31 cellular contexts compared by ENCODE assay signal in the genomic region with DNA sequence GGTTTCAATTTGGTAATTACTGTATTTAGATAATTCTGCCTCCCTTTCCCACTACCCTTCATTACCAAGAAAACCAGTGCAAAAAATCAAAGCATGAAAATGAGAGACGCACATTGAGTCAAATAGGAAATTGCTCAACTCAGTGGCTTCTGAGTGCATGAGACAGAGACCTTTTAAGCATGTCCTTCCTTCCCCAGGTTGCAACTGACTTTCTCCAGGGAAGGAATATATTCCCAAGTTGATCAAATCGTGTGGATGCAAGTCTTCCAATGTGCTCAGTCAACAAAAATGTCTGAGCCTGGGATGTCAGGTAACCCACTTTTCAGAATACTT. TPM values are rescaled to one million over a fixed set of nuclear protein-coding genes. Genes with fewer than 3 reads are reported as not detected.
DNase-seq lines count a peak whose midpoint lies in the region; ATAC-seq, FAIRE-seq and TF ChIP-seq lines count a peak whose summit lies in the region.
"Had no signal": no experiment of that assay in that cellular context is flagged by ENCODE, and none has a peak within 500 bp of the region (broad histone marks: within the 10 kb centered on the region; RNA-seq: fewer than 3 reads in every experiment).

No MANE protein-coding gene starts in this region.

- H3K23ac ChIP-seq in H9 (ENCODE audit: insufficient read length, low read depth, low read length) (no peak overlapping the region), mesenchymal stem cell (ENCODE audit: low read length in 2 of 2) (no peak overlapping the region)

- H3K4me3 ChIP-seq in A549 (no peak overlapping the region), mesenchymal stem cell (ENCODE audit: insufficient read depth in 1 of 2, low read depth in 1 of 2, low read length in 2 of 2) (no peak overlapping the region)
- H3K4me3 ChIP-seq: colonic mucosa, esophagus muscularis mucosa, SK-N-MC, vagina had no signal

- peaks cover 21% of the 10 kb centered on the region; the same call in 1 of the 2 replicates for H3K27me3 ChIP-seq in H9 (ENCODE audit: insufficient read depth, low read length)
- H3K27me3 ChIP-seq in mesenchymal stem cell (ENCODE audit: control insufficient read depth in 1 of 2, insufficient read depth in 1 of 2, low read length in 2 of 2) = no peaks in the 10 kb centered on the region
- H3K27me3 ChIP-seq: foreskin keratinocyte, vagina had no signal

- intact Hi-C loops in activated CD8-positive, alpha-beta T cell treated with anti-CD3 and anti-CD28 coated beads for 36 hours (cut with micrococcal nuclease) = no loop called here

- TF ChIP-seq EP300 in A549 (IDR thresholded peaks at IDR 0.05) = no peak

- H3K4ac ChIP-seq in H9 (ENCODE audit: low read depth, low read length) (no peak overlapping the region), mesenchymal stem cell (ENCODE audit: low read depth in 1 of 2, low read length in 2 of 2) (no peak overlapping the region)

- no peak overlapping the region for H2BK20ac ChIP-seq in H9 (ENCODE audit: low read depth, low read length, poor library complexity, severe bottlenecking)

- H3K18ac ChIP-seq in H9 (ENCODE audit: insufficient read length, low read depth, low read length) = no peak overlapping the region
- no peak overlapping the region for H3K18ac ChIP-seq in mesenchymal stem cell (ENCODE audit: low read depth in 1 of 2, low read length in 2 of 2)

- H3T11ph ChIP-seq in H9 (ENCODE audit: low read length) = peak overlapping the region; percentile 87

- no peak overlapping the region for H2AK5ac ChIP-seq in H9 (ENCODE audit: insufficient read length, low read length)
- no peak overlapping the region for H2AK5ac ChIP-seq in mesenchymal stem cell (ENCODE audit: low read length, severe bottlenecking)

- POLR2A ChIA-PET in A549 (lab: Yijun Ruan, JAX) = no interaction called here
- POLR2A ChIA-PET in activated CD8-positive, alpha-beta T cell treated with anti-CD3 and anti-CD28 coated beads for 36 hours (lab: Charles Lee) = no interaction called here

- H3K56ac ChIP-seq in H9 (ENCODE audit: insufficient read length, low read depth, low read length) = no peak overlapping the region

- H4K91ac ChIP-seq in H9 (ENCODE audit: insufficient read length, low read depth, low read length) (no peak overlapping the region), mesenchymal stem cell (ENCODE audit: low read length) (no peak overlapping the region)

- FAIRE-seq in A549 (lab: Jason Lieb, UNC) = no peak
- FAIRE-seq: bronchial epithelial cell had no signal

- no peak for TF ChIP-seq RAD21 in A549 (conservative IDR thresholded peaks at IDR 0.05 in 1 of 2, IDR thresholded peaks at IDR 0.05 in 1 of 2)

- peaks cover 57 to 62% of the 10 kb centered on the region in 2 experiments for H3K4me1 Mint-ChIP-seq in H9
- no peaks in the 10 kb centered on the region for H3K4me1 Mint-ChIP-seq in activated CD8-positive, alpha-beta T cell treated with anti-CD3 and anti-CD28 coated beads for 36 hours (ENCODE audit: low read depth)
- H3K4me1 Mint-ChIP-seq: activated CD4-positive, alpha-beta memory T cell treated with anti-CD3 and anti-CD28 coated beads, Interleukin-2, amount 10 ng/mL, durations not matched to agents 7 days and 5 days; activated T-helper 17 cell treated with anti-CD3 and anti-CD28 coated beads, Interleukin-2, amount 50 U/mL, for 72 hours; stimulated activated naive CD8-positive, alpha-beta T cell treated with anti-CD3 and anti-CD28 coated beads, Interleukin-15, amount 100 ng/mL, for 72 hours had no signal

- 65% methylated on average over 2 of the region's 2 CpGs for WGBS in A549 (ENCODE audit: missing lambda C conversion rate)
- no CpG with 5 or more reads among the region's 2 CpGs for WGBS in H9 (ENCODE audit: extremely low coverage, insufficient read length, low lambda C conversion rate)
- WGBS in mesenchymal stem cell = 57% methylated on average over 2 of the region's 2 CpGs

- peaks cover 12% of the 10 kb centered on the region for H3K23me2 ChIP-seq in H9 (ENCODE audit: insufficient read length, low read depth, low read length, poor library complexity, severe bottlenecking)

- H2BK15ac ChIP-seq in H9 (ENCODE audit: low read depth, low read length) (no peak overlapping the region), mesenchymal stem cell (ENCODE audit: low read depth, poor library complexity, severe bottlenecking) (no peak overlapping the region)

- H3K27ac Mint-ChIP-seq in H9 = peak overlapping the region; percentile 72 to 91 (median 80); a peak in 6 of 7 replicates
- no peak overlapping the region for H3K27ac Mint-ChIP-seq in activated CD8-positive, alpha-beta T cell treated with anti-CD3 and anti-CD28 coated beads for 36 hours
- H3K27ac Mint-ChIP-seq: activated CD4-positive, alpha-beta memory T cell treated with anti-CD3 and anti-CD28 coated beads, Interleukin-2, amount 10 ng/mL, durations not matched to agents 7 days and 5 days; activated T-helper 17 cell treated with anti-CD3 and anti-CD28 coated beads, Interleukin-2, amount 50 U/mL, for 72 hours; effector memory CD8-positive, alpha-beta T cell; stimulated activated naive CD8-positive, alpha-beta T cell treated with anti-CD3 and anti-CD28 coated beads, Interleukin-15, amount 100 ng/mL, for 72 hours; T-helper 1 cell treated with Interleukin-12 subunit alpha and Interleukin-12 subunit beta and Interleukin-4 antibody, amounts not matched to agents 30 μg/mL and 1 μg/mL, for 36 hours had no signal

- no peaks in the 10 kb centered on the region; a peak in 1 of 5 replicates for H3K9me3 Mint-ChIP-seq in H9
- H3K9me3 Mint-ChIP-seq in activated CD8-positive, alpha-beta T cell treated with anti-CD3 and anti-CD28 coated beads for 36 hours = no peaks in the 10 kb centered on the region
- H3K9me3 Mint-ChIP-seq: activated CD4-positive, alpha-beta memory T cell treated with anti-CD3 and anti-CD28 coated beads, Interleukin-2, amount 10 ng/mL, durations not matched to agents 7 days and 5 days; activated T-helper 17 cell treated with anti-CD3 and anti-CD28 coated beads, Interleukin-2, amount 50 U/mL, for 72 hours; effector memory CD8-positive, alpha-beta T cell; stimulated activated naive CD8-positive, alpha-beta T cell treated with anti-CD3 and anti-CD28 coated beads, Interleukin-15, amount 100 ng/mL, for 72 hours; T-helper 1 cell treated with Interleukin-12 subunit alpha and Interleukin-12 subunit beta and Interleukin-4 antibody, amounts not matched to agents 30 μg/mL and 1 μg/mL, for 36 hours had no signal

- TF ChIP-seq CTCF in A549 (IDR thresholded peaks at IDR 0.05) (no peak), H9 (conservative IDR thresholded peaks at IDR 0.05) (no peak), VCaP (conservative IDR thresholded peaks at IDR 0.05) (no peak)
- no peak for TF ChIP-seq CTCF in activated CD8-positive, alpha-beta T cell treated with anti-CD3 and anti-CD28 coated beads for 36 hours (IDR thresholded peaks at IDR 0.05)

- peaks cover 0 to 3% (median under 1%) of the 10 kb centered on the region in 3 experiments; a peak in 2 of 7 replicates for H3K36me3 Mint-ChIP-seq in H9 (ENCODE audit: insufficient read depth in 1 of 3, low read depth in 3 of 3)
- no peaks in the 10 kb centered on the region for H3K36me3 Mint-ChIP-seq in activated CD8-positive, alpha-beta T cell treated with anti-CD3 and anti-CD28 coated beads for 36 hours (ENCODE audit: low read depth)

- no peak for DNase-seq in A549 (ENCODE audit: low read depth in 1 of 2, low spot score in 1 of 2)
- DNase-seq in H9 = no peak
- DNase-seq in mesenchymal stem cell = peak; percentile 42
- no peak for DNase-seq in activated CD8-positive, alpha-beta T cell treated with anti-CD3 and anti-CD28 coated beads for 36 hours
- DNase-seq in activated CD4-positive, alpha-beta T cell treated with anti-CD3 and anti-CD28 coated beads for 1 hour = no peak
- no peak for DNase-seq in NCI-H146 treated with DMSO at 0.1 percent for 48 hours (lab: John Stamatoyannopoulos, UW; ENCODE audit: unreplicated experiment)
- DNase-seq: activated CD4-positive, alpha-beta memory T cell treated with anti-CD3 and anti-CD28 coated beads, Interleukin-2, amount 10 ng/mL, durations not matched to agents 7 days and 5 days; activated CD4-positive, CD25-positive, alpha-beta regulatory T cell treated with anti-CD3 and anti-CD28 coated beads, Interleukin-2, amount 50 U/mL, for 72 hours; activated naive CD4-positive, alpha-beta T cell treated with anti-CD3 and anti-CD28 coated beads, Interleukin-2, amount 50 U/mL, for 16 hours; amygdala; colonic mucosa; COR-L47; DND-41; effector memory CD8-positive, alpha-beta T cell; left colon; MV-4-11; NCI-H1436 treated with DMSO at 0.1 percent for 48 hours; NCI-H2107; NCI-H446 treated with DMSO at 0.1 percent for 48 hours; RPMI8226; stimulated activated naive CD8-positive, alpha-beta T cell treated with anti-CD3 and anti-CD28 coated beads, Interleukin-15, amount 100 ng/mL, for 72 hours had no signal

- H3K9ac ChIP-seq in H9 (ENCODE audit: extremely low read depth, insufficient read length, low read length) = peak overlapping the region; percentile 11
- no peak overlapping the region for H3K9ac ChIP-seq in mesenchymal stem cell (ENCODE audit: low read length)
- H3K9ac ChIP-seq: KMS-11 had no signal

- TF ChIP-seq POLR2A in A549 (IDR thresholded peaks at IDR 0.05; ENCODE audit: low read length) = no peak

- ATAC-seq in A549 = no peak
- no peak for ATAC-seq in activated CD8-positive, alpha-beta T cell treated with anti-CD3 and anti-CD28 coated beads for 36 hours
- ATAC-seq in GM18867 (IDR thresholded peaks at IDR 0.05; ENCODE audit: unreplicated experiment) = no peak
- ATAC-seq: activated T-helper 17 cell treated with anti-CD3 and anti-CD28 coated beads, Interleukin-2, amount 50 U/mL, for 72 hours; effector memory CD8-positive, alpha-beta T cell; foreskin keratinocyte; stimulated activated naive CD8-positive, alpha-beta T cell treated with anti-CD3 and anti-CD28 coated beads, Interleukin-15, amount 100 ng/mL, for 72 hours had no signal

- H3K36me3 ChIP-seq in mesenchymal stem cell (ENCODE audit: control insufficient read depth in 1 of 2, insufficient read depth in 2 of 2, low read depth in 1 of 2, low read length in 2 of 2) = peaks cover 0 to 2% of the 10 kb centered on the region in 2 experiments
- H3K36me3 ChIP-seq: colonic mucosa, esophagus muscularis mucosa, vagina had no signal

- peaks cover 32% of the 10 kb centered on the region for H3K27me3 Mint-ChIP-seq in H9 (ENCODE audit: low read depth)
- peaks cover 35% of the 10 kb centered on the region for H3K27me3 Mint-ChIP-seq in activated CD8-positive, alpha-beta T cell treated with anti-CD3 and anti-CD28 coated beads for 36 hours

- no peaks in the 10 kb centered on the region for H4K20me1 ChIP-seq in H9 (ENCODE audit: control insufficient read depth, insufficient read depth, insufficient read length)

- no peak overlapping the region for H2AFZ ChIP-seq in H9 (ENCODE audit: low read length)
- no peak overlapping the region for H2AFZ ChIP-seq in mesenchymal stem cell (ENCODE audit: low read depth, low read length)

- no peak overlapping the region for H4K5ac ChIP-seq in H9 (ENCODE audit: insufficient read length, low read depth, low read length)

- H3K27ac ChIP-seq in A549 = no peak overlapping the region
- peak overlapping the region; percentile 24 for H3K27ac ChIP-seq in H9 (ENCODE audit: insufficient read length, low read depth, low read length)
- H3K27ac ChIP-seq in VCaP = peak overlapping the region; percentile 76
- H3K27ac ChIP-seq in mesenchymal stem cell (ENCODE audit: low read length, poor library complexity, severe bottlenecking) = no peak overlapping the region
- H3K27ac ChIP-seq: colonic mucosa, esophagus muscularis mucosa, foreskin keratinocyte, KMS-11, SK-N-MC, vagina had no signal

- no peak overlapping the region for H3K4me3 Mint-ChIP-seq in H9
- no peak overlapping the region for H3K4me3 Mint-ChIP-seq in activated CD8-positive, alpha-beta T cell treated with anti-CD3 and anti-CD28 coated beads for 36 hours
- H3K4me3 Mint-ChIP-seq: activated CD4-positive, alpha-beta memory T cell treated with anti-CD3 and anti-CD28 coated beads, Interleukin-2, amount 10 ng/mL, durations not matched to agents 7 days and 5 days; activated T-helper 17 cell treated with anti-CD3 and anti-CD28 coated beads, Interleukin-2, amount 50 U/mL, for 72 hours; effector memory CD8-positive, alpha-beta T cell; stimulated activated naive CD8-positive, alpha-beta T cell treated with anti-CD3 and anti-CD28 coated beads, Interleukin-15, amount 100 ng/mL, for 72 hours; T-helper 1 cell treated with Interleukin-12 subunit alpha and Interleukin-12 subunit beta and Interleukin-4 antibody, amounts not matched to agents 30 μg/mL and 1 μg/mL, for 36 hours had no signal

- no peak overlapping the region for H2BK120ac ChIP-seq in H9 (ENCODE audit: low read depth, low read length, poor library complexity, severe bottlenecking)
- H2BK120ac ChIP-seq in mesenchymal stem cell (ENCODE audit: low read depth, low read length) = no peak overlapping the region

- CTCF ChIA-PET in A549 (lab: Yijun Ruan, JAX) = interaction anchor here (1.0 to 1.2 kb wide), 2 partner anchors 14 to 404 kb away, joined by 3 to 4 read pairs; no protein-coding TSS in a partner anchor
- CTCF ChIA-PET in activated CD8-positive, alpha-beta T cell treated with anti-CD3 and anti-CD28 coated beads for 36 hours (lab: Charles Lee) = no interaction called here

- H2BK5ac ChIP-seq in H9 (ENCODE audit: insufficient read length, low read length) (no peak overlapping the region), mesenchymal stem cell (ENCODE audit: low read depth, low read length, poor library complexity, severe bottlenecking) (no peak overlapping the region)

- peaks cover 12% of the 10 kb centered on the region; the same call in 2 of the 3 replicates for H3K4me1 ChIP-seq in A549
- peaks cover 21% of the 10 kb centered on the region; the same call in 1 of the 2 replicates for H3K4me1 ChIP-seq in H9 (ENCODE audit: insufficient read depth, low read length)
- H3K4me1 ChIP-seq in mesenchymal stem cell (ENCODE audit: control insufficient read depth, insufficient read depth, low read depth, low read length) = peaks cover 9% of the 10 kb centered on the region
- H3K4me1 ChIP-seq: colonic mucosa, foreskin keratinocyte, vagina had no signal

- no peak overlapping the region for H3K14ac ChIP-seq in H9 (ENCODE audit: insufficient read depth, low read length)
- H3K14ac ChIP-seq in mesenchymal stem cell (ENCODE audit: low read length in 2 of 2) = no peak overlapping the region

- H3K9me3 ChIP-seq in A549 (no peaks in the 10 kb centered on the region), H9 (ENCODE audit: control insufficient read depth, low read depth, low read length) (no peaks in the 10 kb centered on the region), mesenchymal stem cell (ENCODE audit: control insufficient read depth, low read length) (no peaks in the 10 kb centered on the region)
- H3K9me3 ChIP-seq: colonic mucosa, esophagus muscularis mucosa, vagina had no signal

- H2BK12ac ChIP-seq in H9 (ENCODE audit: insufficient read length, low read depth, low read length) (no peak overlapping the region), mesenchymal stem cell (ENCODE audit: low read length in 2 of 2) (no peak overlapping the region)

- H4K8ac ChIP-seq in H9 (replicated peaks; ENCODE audit: insufficient read length, low read depth, low read length) (no peak overlapping the region), mesenchymal stem cell (ENCODE audit: low read length) (no peak overlapping the region)

- H3K79me2 ChIP-seq in H9 (ENCODE audit: insufficient read depth, low read length) = no peaks in the 10 kb centered on the region

- H3K79me1 ChIP-seq in H9 (ENCODE audit: insufficient read depth, low read depth, low read length, poor library complexity, severe bottlenecking) = no peaks in the 10 kb centered on the region
- no peaks in the 10 kb centered on the region for H3K79me1 ChIP-seq in mesenchymal stem cell (replicated peaks; ENCODE audit: low read length, poor library complexity, severe bottlenecking)

- H3K4me2 ChIP-seq in A549 (0 out of 3 replicates have a peak overlapping the region, but pooled peaks have one; percentile 49), H9 (ENCODE audit: insufficient read depth, insufficient read length, low read length) (peak overlapping the region; percentile 33), mesenchymal stem cell (ENCODE audit: low read length, poor library complexity, severe bottlenecking) (no peak overlapping the region)
- H3K4me2 ChIP-seq: KMS-11 had no signal

RNA-seq across cellular contexts. Expression of gene BMP4, which starts 12.9 kb away (rescaled TPM):
- polyA plus RNA-seq in A549 (2011; rRNA removed) (8.9 and 12.4 TPM in 2 replicates), A549 (2017; fragmentation: RNase III; extraction: RNeasy Plus Mini Kit Qiagen cat#74134 plus additional on column Dnase treatment) (3.1 to 4.5 TPM (median 4.1 TPM) in 3 replicates)
- 3.2 and 3.4 TPM in 2 replicates for polyA plus RNA-seq in A549 (2012; cell fraction: cytosol; rRNA removed)
- polyA plus RNA-seq in A549 (2012; cell fraction: nucleus; rRNA removed) = 2.4 and 2.5 TPM in 2 replicates
- 7.2 and 11.2 TPM in 2 replicates for polyA minus RNA-seq in A549 (2011; rRNA and poly(A)+ RNA removed)
- 12.2 and 13.6 TPM in 2 replicates for total RNA-seq in H9 (2021)
- polyA plus RNA-seq in mesenchymal stem cell (2013, experiment 1 of 2) = 146 TPM
- 153 TPM for polyA plus RNA-seq in mesenchymal stem cell (2013, experiment 2 of 2)
- not detected for total RNA-seq in activated CD8-positive, alpha-beta T cell treated with anti-CD3 and anti-CD28 coated beads for 36 hours

Comparison
In these comparisons a context has a peak if more than half of its experiments do, and no peak if none do; other contexts are left out.
1. H3K27ac ChIP-seq: peak in H9 (single experiment) and VCaP (single experiment); none in A549 (0 of 2) and mesenchymal stem cell (single experiment).
2. RNA of gene BMP4, which starts 12.9 kb away (total RNA-seq): 12.2 to 13.6 TPM in H9; not detected in activated CD8-positive, alpha-beta T cell treated with anti-CD3 and anti-CD28 coated beads for 36 hours; every median in the first group is over 10 times any median in the second.